Comparison of ENCODE assay signal across 15 cellular contexts in genomic region chr3:20401253-20401652, GRCh38.
"Had no signal": no experiment of that assay in that cellular context is flagged by ENCODE, and none has a peak within 500 bp of the region (broad histone marks: within the 10 kb centered on the region; RNA-seq: fewer than 3 reads in every experiment).

No MANE protein-coding gene starts in this region.

- ATAC-seq: activated CD4-positive, alpha-beta T cell treated with anti-CD3 and anti-CD28 coated beads for 36 hours; activated CD8-positive, alpha-beta memory T cell treated with anti-CD3 and anti-CD28 coated beads, Interleukin-2, amount 10 ng/mL, durations not matched to agents 7 days and 5 days; body of pancreas; effector memory CD8-positive, alpha-beta T cell; left lung; stimulated activated effector memory CD8-positive, alpha-beta T cell treated with anti-CD3 and anti-CD28 coated beads, Interleukin-12 subunit alpha, Interleukin-12 subunit beta, amount 100 ng/mL, for 72 hours had no signal

- H3K4me3 ChIP-seq: body of pancreas, left lung, ovary had no signal

- H3K36me3 Mint-ChIP-seq: activated CD4-positive, alpha-beta memory T cell treated with anti-CD3 and anti-CD28 coated beads for 36 hours; activated CD8-positive, alpha-beta memory T cell treated with anti-CD3 and anti-CD28 coated beads, Interleukin-2, amount 10 ng/mL, durations not matched to agents 7 days and 5 days; naive B cell; stimulated activated effector memory CD8-positive, alpha-beta T cell treated with anti-CD3 and anti-CD28 coated beads, Interleukin-12 subunit alpha, Interleukin-12 subunit beta, amount 100 ng/mL, for 72 hours had no signal

- DNase-seq: activated CD4-positive, alpha-beta memory T cell treated with anti-CD3 and anti-CD28 coated beads for 36 hours; activated CD4-positive, alpha-beta T cell treated with anti-CD3 and anti-CD28 coated beads for 36 hours; activated CD8-positive, alpha-beta memory T cell treated with anti-CD3 and anti-CD28 coated beads, Interleukin-2, amount 10 ng/mL, durations not matched to agents 7 days and 5 days; activated naive CD4-positive, alpha-beta T cell treated with anti-CD3 and anti-CD28 coated beads, Interleukin-2, amount 50 U/mL, for 16 hours; activated T-cell treated with anti-CD3 and anti-CD28 coated beads, Interleukin-2, amount 50 U/mL, for 1 hour; amniotic stem cell; body of pancreas; dermis blood vessel endothelial cell; effector memory CD8-positive, alpha-beta T cell; left lung; naive B cell; ovary; T-helper 1 cell had no signal

- H3K27ac Mint-ChIP-seq: activated CD4-positive, alpha-beta memory T cell treated with anti-CD3 and anti-CD28 coated beads for 36 hours; activated CD4-positive, alpha-beta T cell treated with anti-CD3 and anti-CD28 coated beads for 36 hours; activated CD8-positive, alpha-beta memory T cell treated with anti-CD3 and anti-CD28 coated beads, Interleukin-2, amount 10 ng/mL, durations not matched to agents 7 days and 5 days; effector memory CD8-positive, alpha-beta T cell; naive B cell; stimulated activated effector memory CD8-positive, alpha-beta T cell treated with anti-CD3 and anti-CD28 coated beads, Interleukin-12 subunit alpha, Interleukin-12 subunit beta, amount 100 ng/mL, for 72 hours had no signal

- H3K4me1 ChIP-seq: body of pancreas, left lung had no signal

- H3K27me3 ChIP-seq: body of pancreas, left lung, ovary had no signal

- H3K9me3 ChIP-seq: body of pancreas, left lung, ovary had no signal

- H3K27me3 Mint-ChIP-seq: activated CD4-positive, alpha-beta memory T cell treated with anti-CD3 and anti-CD28 coated beads for 36 hours; activated CD4-positive, alpha-beta T cell treated with anti-CD3 and anti-CD28 coated beads for 36 hours; activated CD8-positive, alpha-beta memory T cell treated with anti-CD3 and anti-CD28 coated beads, Interleukin-2, amount 10 ng/mL, durations not matched to agents 7 days and 5 days; effector memory CD8-positive, alpha-beta T cell had no signal

- H3K4me3 Mint-ChIP-seq: activated CD4-positive, alpha-beta memory T cell treated with anti-CD3 and anti-CD28 coated beads for 36 hours; activated CD4-positive, alpha-beta T cell treated with anti-CD3 and anti-CD28 coated beads for 36 hours; activated CD8-positive, alpha-beta memory T cell treated with anti-CD3 and anti-CD28 coated beads, Interleukin-2, amount 10 ng/mL, durations not matched to agents 7 days and 5 days; effector memory CD8-positive, alpha-beta T cell; naive B cell; stimulated activated effector memory CD8-positive, alpha-beta T cell treated with anti-CD3 and anti-CD28 coated beads, Interleukin-12 subunit alpha, Interleukin-12 subunit beta, amount 100 ng/mL, for 72 hours had no signal

- H3K27ac ChIP-seq: body of pancreas, epithelial cell of prostate, left lung, ovary had no signal

- H3K4me1 Mint-ChIP-seq: activated CD4-positive, alpha-beta T cell treated with anti-CD3 and anti-CD28 coated beads for 36 hours; activated CD8-positive, alpha-beta memory T cell treated with anti-CD3 and anti-CD28 coated beads, Interleukin-2, amount 10 ng/mL, durations not matched to agents 7 days and 5 days; naive B cell; stimulated activated effector memory CD8-positive, alpha-beta T cell treated with anti-CD3 and anti-CD28 coated beads, Interleukin-12 subunit alpha, Interleukin-12 subunit beta, amount 100 ng/mL, for 72 hours had no signal

- H3K36me3 ChIP-seq: left lung, ovary had no signal
